ENCODE assay signal across 18 cellular contexts in genomic region chr2:231548752-231549151, GRCh38. TPM values are rescaled to one million over a fixed set of nuclear protein-coding genes. Genes with fewer than 3 reads are reported as not detected.
DNase-seq lines count a peak whose midpoint lies in the region; TF ChIP-seq lines count a peak whose summit lies in the region.
"Had no signal": no experiment of that assay in that cellular context is flagged by ENCODE, and none has a peak within 500 bp of the region (broad histone marks: within the 10 kb centered on the region; RNA-seq: fewer than 3 reads in every experiment).

No MANE protein-coding gene starts in this region.

- H4K91ac ChIP-seq in neuronal stem cell (ENCODE audit: low read depth, low read length, poor library complexity): no peak overlapping the region

- H3K9ac ChIP-seq in BLaER1 (no peak overlapping the region), neuronal stem cell (ENCODE audit: low read depth, low read length, poor library complexity) (no peak overlapping the region)

- no peak overlapping the region for H2BK5ac ChIP-seq in neuronal stem cell (ENCODE audit: low read length)

- peak; percentile 4 for DNase-seq in AG20443 (ENCODE audit: low spot score)
- DNase-seq in M059J (ENCODE audit: low read depth): peak; percentile 25
- DNase-seq in neuronal stem cell (ENCODE audit: low spot score): no peak
- no peak for DNase-seq in NCI-H2227 treated with DMSO at 0.1 percent for 48 hours (lab: John Stamatoyannopoulos, UW)
- no peak for DNase-seq in activated CD4-positive, CD25-positive, alpha-beta regulatory T cell (lab: John Stamatoyannopoulos, UW)
- no peak for DNase-seq in esophagus muscularis mucosa (ENCODE audit: extremely low spot score)
- DNase-seq: C1 segment of cervical spinal cord, DMS 273 treated with DMSO at 0.1 percent for 48 hours, GDM1, KBM-7, NCI-H1048, NCI-H345, NCI-H69, SHP77 treated with DMSO at 0.1 percent for 48 hours had no signal

- H3K4me3 ChIP-seq in BLaER1 (no peak overlapping the region), neuronal stem cell (ENCODE audit: low read length in 2 of 2) (no peak overlapping the region), esophagus muscularis mucosa (no peak overlapping the region)
- H3K4me3 ChIP-seq: GM12878 had no signal

- no peak for TF ChIP-seq POLR2A in esophagus muscularis mucosa (IDR thresholded peaks at IDR 0.05; ENCODE audit: low read depth)

- intact Hi-C loops in esophagus muscularis mucosa (cut with DNase I): no loop called here

- H2BK15ac ChIP-seq in neuronal stem cell (ENCODE audit: low read length): peak overlapping the region; percentile 2

- H2AK5ac ChIP-seq in neuronal stem cell (ENCODE audit: low read depth, low read length): no peak overlapping the region

- H2BK12ac ChIP-seq in neuronal stem cell (ENCODE audit: low read length): no peak overlapping the region

- H3K18ac ChIP-seq in neuronal stem cell (ENCODE audit: low read length): peak overlapping the region; percentile 31

- TF ChIP-seq EP300 in esophagus muscularis mucosa (IDR thresholded peaks at IDR 0.05): no peak

- H3K79me1 ChIP-seq in neuronal stem cell (ENCODE audit: low read depth, low read length): no peaks in the 10 kb centered on the region

- no peak overlapping the region for H3K14ac ChIP-seq in neuronal stem cell (ENCODE audit: low read length)

- H4K8ac ChIP-seq in neuronal stem cell (ENCODE audit: low read depth, low read length): no peak overlapping the region

- H3K4me2 ChIP-seq in BLaER1: peak overlapping the region; percentile 48
- H3K4me2 ChIP-seq in neuronal stem cell (ENCODE audit: insufficient read depth, low read length, poor library complexity, severe bottlenecking): no peak overlapping the region

- H3K4ac ChIP-seq in neuronal stem cell (ENCODE audit: low read length): no peak overlapping the region

- 0 out of 2 replicates have a peak overlapping the region, but pooled peaks have one; percentile 28 for H3K27ac ChIP-seq in BLaER1
- H3K27ac ChIP-seq in neuronal stem cell (replicated peaks; ENCODE audit: low read length): no peak overlapping the region
- H3K27ac ChIP-seq in esophagus muscularis mucosa (replicated peaks in 1 of 4): no peak overlapping the region

- H2AFZ ChIP-seq in neuronal stem cell (ENCODE audit: low read length): no peak overlapping the region

- no peaks in the 10 kb centered on the region for H3K27me3 ChIP-seq in BLaER1
- H3K27me3 ChIP-seq in neuronal stem cell (ENCODE audit: control insufficient read depth in 3 of 3, insufficient read depth in 3 of 3, low read depth in 1 of 3, low read length in 3 of 3): peaks cover 0 to 3% (median 0%) of the 10 kb centered on the region in 3 experiments
- no peaks in the 10 kb centered on the region for H3K27me3 ChIP-seq in esophagus muscularis mucosa

- peaks cover 38% of the 10 kb centered on the region for H3K9me3 ChIP-seq in BLaER1
- H3K9me3 ChIP-seq in neuronal stem cell (replicated peaks in 1 of 2; ENCODE audit: control insufficient read depth in 2 of 2, insufficient read depth in 1 of 2, low read depth in 1 of 2, low read length in 2 of 2): peaks cover 0 to 4% of the 10 kb centered on the region in 2 donors
- peaks cover 0 to 13% (median 6%) of the 10 kb centered on the region in 4 donors for H3K9me3 ChIP-seq in esophagus muscularis mucosa

- no peaks in the 10 kb centered on the region for H3K36me3 ChIP-seq in BLaER1
- no peaks in the 10 kb centered on the region for H3K36me3 ChIP-seq in neuronal stem cell (replicated peaks in 1 of 2; ENCODE audit: control insufficient read depth in 2 of 2, insufficient read depth in 2 of 2, low read length in 2 of 2)
- H3K36me3 ChIP-seq in esophagus muscularis mucosa: no peaks in the 10 kb centered on the region

- TF ChIP-seq CTCF in esophagus muscularis mucosa (IDR thresholded peaks at IDR 0.05): no peak

- H4K20me1 ChIP-seq in BLaER1: no peaks in the 10 kb centered on the region

- H3K4me1 ChIP-seq in BLaER1: peaks cover 67% of the 10 kb centered on the region
- H3K4me1 ChIP-seq in neuronal stem cell (ENCODE audit: control insufficient read depth in 2 of 2, insufficient read depth in 1 of 2, low read depth in 1 of 2, low read length in 2 of 2): no peaks in the 10 kb centered on the region
- peaks cover 7 to 14% (median 11%) of the 10 kb centered on the region in 4 donors for H3K4me1 ChIP-seq in esophagus muscularis mucosa

- no peak overlapping the region for H2BK120ac ChIP-seq in neuronal stem cell (ENCODE audit: low read depth, low read length)

- WGBS in neuronal stem cell (ENCODE audit: extremely low coverage in 2 of 2, insufficient read length in 2 of 2, insufficient replicate concordance in 1 of 2), 2 donors: no CpG with 5 or more reads among the region's 3 CpGs
- WGBS in esophagus muscularis mucosa: 68% methylated on average over 3 of the region's 3 CpGs

- no peak overlapping the region for H3K23ac ChIP-seq in neuronal stem cell (ENCODE audit: low read depth, low read length, poor library complexity)

RNA-seq across cellular contexts. Expression of gene NMUR1, which starts 18.5 kb away (rescaled TPM):
- not detected in 2 replicates for total RNA-seq in M059J (2014; rRNA removed; shearing (Covaris generic))
- 0.28 TPM for polyA plus RNA-seq in neuronal stem cell (2013, experiment 1 of 2)
- 0.29 TPM for polyA plus RNA-seq in neuronal stem cell (2013, experiment 2 of 2)
- 1 to 10 TPM; 1.2 to 5.4 (median 2.5) TPM for total RNA-seq in esophagus muscularis mucosa
- polyA plus RNA-seq: AG04450 had no signal

RNA-seq across cellular contexts. Expression of gene TEX44, which starts 43.9 kb away (rescaled TPM):
- total RNA-seq in M059J (2014; rRNA removed; shearing (Covaris generic)): not detected in 2 replicates
- polyA plus RNA-seq in neuronal stem cell (2013, experiment 1 of 2): not detected
- polyA plus RNA-seq in neuronal stem cell (2013, experiment 2 of 2): not detected
- total RNA-seq in esophagus muscularis mucosa: not detected
- total RNA-seq: GM12878, H1 had no signal
- polyA plus RNA-seq: AG04450, GM12878, H1 had no signal

Comparison
In these comparisons a context has a peak if more than half of its experiments do, and no peak if none do; other contexts are left out.
1. DNase-seq: peak in AG20443 (single experiment) and M059J (single experiment); none in neuronal stem cell (single experiment), NCI-H2227 treated with DMSO at 0.1 percent for 48 hours (single experiment), activated CD4-positive, CD25-positive, alpha-beta regulatory T cell (0 of 4) and esophagus muscularis mucosa (single experiment).